23 cellular contexts compared by ENCODE assay signal in the genomic region with DNA sequence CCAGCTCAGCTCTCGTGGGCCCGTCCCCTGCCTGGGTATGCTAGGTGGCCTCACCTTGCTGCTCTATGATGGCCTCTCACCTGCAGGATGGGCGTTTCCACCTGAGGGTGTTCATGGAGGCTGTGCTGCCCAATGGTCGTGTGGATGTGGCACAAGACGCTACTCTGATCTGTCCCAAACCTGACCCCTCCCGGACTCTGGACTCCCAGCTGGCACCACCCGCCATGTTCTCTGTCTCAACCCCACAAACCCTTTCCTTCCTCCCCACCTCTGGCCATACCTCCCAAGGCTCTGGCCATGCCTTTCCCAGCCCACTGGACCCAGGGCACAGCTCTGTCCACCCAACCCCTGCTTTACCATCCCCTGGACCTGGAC. TPM values are rescaled to one million over a fixed set of nuclear protein-coding genes. Genes with fewer than 3 reads are reported as not detected.
"Had no signal": no experiment of that assay in that cellular context is flagged by ENCODE, and none has a peak within 500 bp of the region (broad histone marks: within the 10 kb centered on the region; RNA-seq: fewer than 3 reads in every experiment).

No MANE protein-coding gene starts in this region.

- H3K27me3 Mint-ChIP-seq: brain had no signal

- H3K36me3 Mint-ChIP-seq: brain; stimulated activated naive B cell treated with anti-CD40 and anti-IgM and Interleukin-4, amounts not matched to agents 10 μg/mL and 1 μg/mL and 100 μg/mL, for 72 hours; WTC11 had no signal

- DNase-seq: activated CD4-positive, alpha-beta T cell treated with anti-CD3 and anti-CD28 coated beads for 48 hours; activated naive CD4-positive, alpha-beta T cell; activated T-cell treated with anti-CD3 and anti-CD28 coated beads, Interleukin-2, amount 50 U/mL, for 1 hour; central memory CD4-positive, alpha-beta T cell; colonic mucosa; erythroblast; foreskin melanocyte; kidney; left lung; mammary epithelial cell; nephron progenitor cell; right lobe of liver; stimulated activated CD4-positive, alpha-beta T cell treated with anti-CD3 and anti-CD28 coated beads, Interleukin-4, amount 100 ng/mL, for 4 hours; stimulated activated naive B cell treated with anti-CD40 and anti-IgM and Interleukin-4, amounts not matched to agents 10 μg/mL and 1 μg/mL and 100 μg/mL, for 72 hours; T-helper 17 cell had no signal

- H3K9me3 Mint-ChIP-seq: activated T-helper 17 cell treated with anti-CD3 and anti-CD28 coated beads, Interleukin-2, amount 50 U/mL, for 72 hours; brain; nephron progenitor cell; stimulated activated naive B cell treated with anti-CD40 and anti-IgM and Interleukin-4, amounts not matched to agents 10 μg/mL and 1 μg/mL and 100 μg/mL, for 72 hours; WTC11 had no signal

- H3K4me1 Mint-ChIP-seq: stimulated activated naive B cell treated with anti-CD40 and anti-IgM and Interleukin-4, amounts not matched to agents 10 μg/mL and 1 μg/mL and 100 μg/mL, for 72 hours had no signal

- ATAC-seq: activated T-helper 17 cell treated with anti-CD3 and anti-CD28 coated beads, Interleukin-2, amount 50 U/mL, for 72 hours; left lung; right lobe of liver; stimulated activated naive B cell treated with anti-CD40 and anti-IgM and Interleukin-4, amounts not matched to agents 10 μg/mL and 1 μg/mL and 100 μg/mL, for 72 hours; T-helper 17 cell; WTC11 had no signal

- H3K4me3 Mint-ChIP-seq: activated T-helper 17 cell treated with anti-CD3 and anti-CD28 coated beads, Interleukin-2, amount 50 U/mL, for 72 hours; brain; nephron progenitor cell; stimulated activated naive B cell treated with anti-CD40 and anti-IgM and Interleukin-4, amounts not matched to agents 10 μg/mL and 1 μg/mL and 100 μg/mL, for 72 hours; WTC11 had no signal

- H3K27ac Mint-ChIP-seq: activated T-helper 17 cell treated with anti-CD3 and anti-CD28 coated beads, Interleukin-2, amount 50 U/mL, for 72 hours; nephron progenitor cell; stimulated activated naive B cell treated with anti-CD40 and anti-IgM and Interleukin-4, amounts not matched to agents 10 μg/mL and 1 μg/mL and 100 μg/mL, for 72 hours; T-helper 17 cell; WTC11 had no signal

RNA-seq across cellular contexts. Expression of a gene that starts 2.1 kb away (rescaled TPM):
- total RNA-seq: kidney, left lung, mammary epithelial cell, myocyte, pulmonary artery endothelial cell, right lobe of liver, SK-MEL-5, T-helper 17 cell, vagina, WTC11 had no signal

RNA-seq across cellular contexts. Expression of a gene that starts 13.7 kb away (rescaled TPM):
- total RNA-seq: mammary epithelial cell, myocyte, osteoblast, SK-MEL-5 had no signal
